In the genomic region with DNA sequence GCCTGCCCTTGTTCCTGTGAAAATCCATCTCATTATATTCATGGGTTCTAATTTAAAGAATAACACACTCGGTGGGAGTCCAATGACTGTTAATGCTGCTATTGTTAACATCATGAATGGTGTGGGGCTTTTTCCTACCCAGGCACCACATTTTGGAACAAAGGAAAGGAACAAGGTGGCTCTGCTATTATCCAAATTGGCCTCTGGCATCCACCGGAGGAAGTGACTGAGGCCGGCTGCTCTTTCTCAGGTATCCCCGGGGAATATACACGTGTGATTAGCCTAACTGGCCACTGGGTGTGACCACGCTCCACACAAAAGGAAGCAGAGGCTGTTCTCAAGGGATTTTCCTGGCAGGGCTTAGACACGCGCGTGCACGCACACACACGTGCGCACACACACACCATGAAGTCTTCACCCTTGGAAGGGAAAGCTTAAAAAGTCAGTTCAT, we compare ENCODE assay signal across 8 cellular contexts.
DNase-seq lines count a peak whose midpoint lies in the region; ATAC-seq and TF ChIP-seq lines count a peak whose summit lies in the region.

No MANE protein-coding gene starts in this region.

- H3K4me1 Mint-ChIP-seq in activated CD8-positive, alpha-beta memory T cell treated with anti-CD3 and anti-CD28 coated beads, Interleukin-2, amount 10 ng/mL, durations not matched to agents 7 days and 5 days, result peaks cover 10% of the 10 kb centered on the region

- no peak overlapping the region for H3K9ac ChIP-seq in Karpas-422 (ENCODE audit: low read length)

- no peaks in the 10 kb centered on the region for H4K20me1 ChIP-seq in Karpas-422 (ENCODE audit: insufficient read depth, low read depth, low read length)

- no peak overlapping the region for H3K4me2 ChIP-seq in Karpas-422 (ENCODE audit: low read depth, low read length, poor library complexity, severe bottlenecking)

- H3K36me3 Mint-ChIP-seq in activated CD8-positive, alpha-beta memory T cell treated with anti-CD3 and anti-CD28 coated beads, Interleukin-2, amount 10 ng/mL, durations not matched to agents 7 days and 5 days, result no peaks in the 10 kb centered on the region

- TF ChIP-seq POLR2A in sigmoid colon (IDR thresholded peaks at IDR 0.05), result no peak

- H3K27ac ChIP-seq in Karpas-422 (ENCODE audit: low read length) (no peak overlapping the region), left ventricle myocardium inferior (replicated peaks) (peak overlapping the region; percentile 67), sigmoid colon (no peak overlapping the region)

- no peaks in the 10 kb centered on the region for H3K36me3 ChIP-seq in Karpas-422 (ENCODE audit: insufficient read depth, low read length)
- H3K36me3 ChIP-seq in left ventricle myocardium inferior, result no peaks in the 10 kb centered on the region
- no peaks in the 10 kb centered on the region for H3K36me3 ChIP-seq in sigmoid colon

- H3K4me3 Mint-ChIP-seq in activated CD8-positive, alpha-beta memory T cell treated with anti-CD3 and anti-CD28 coated beads, Interleukin-2, amount 10 ng/mL, durations not matched to agents 7 days and 5 days, result no peak overlapping the region

- peaks cover 7% of the 10 kb centered on the region for H3K9me3 Mint-ChIP-seq in activated CD8-positive, alpha-beta memory T cell treated with anti-CD3 and anti-CD28 coated beads, Interleukin-2, amount 10 ng/mL, durations not matched to agents 7 days and 5 days (ENCODE audit: low read depth)

- no peaks in the 10 kb centered on the region for H3K79me2 ChIP-seq in Karpas-422 (ENCODE audit: low read length)

- H3K9me3 ChIP-seq in Karpas-422 (ENCODE audit: low read length) (peaks cover 6% of the 10 kb centered on the region; the same call in 1 of the 2 replicates), left ventricle myocardium inferior (replicated peaks) (no peaks in the 10 kb centered on the region), sigmoid colon (no peaks in the 10 kb centered on the region)

- no peak overlapping the region for H2AFZ ChIP-seq in Karpas-422 (ENCODE audit: low read length)

- H3K4me1 ChIP-seq in Karpas-422 (ENCODE audit: low read length) (no peaks in the 10 kb centered on the region), left ventricle myocardium inferior (no peaks in the 10 kb centered on the region), sigmoid colon (no peaks in the 10 kb centered on the region)

- H3K9me2 ChIP-seq in Karpas-422 (replicated peaks; ENCODE audit: insufficient read depth, low read length), result no peaks in the 10 kb centered on the region

- DNase-seq in Karpas-422 (peak; percentile 42), RKO (ENCODE audit: low spot score) (peak; percentile 30), left ventricle myocardium inferior (peak; percentile 42), sigmoid colon (peak; percentile 68), epidermal melanocyte (ENCODE audit: insufficient read length, low spot score) (no peak)
- no peak for DNase-seq in activated CD8-positive, alpha-beta memory T cell treated with anti-CD3 and anti-CD28 coated beads, Interleukin-2, amount 10 ng/mL, durations not matched to agents 7 days and 5 days
- DNase-seq in activated CD4-positive, alpha-beta T cell treated with anti-CD3 and anti-CD28 coated beads, Interleukin-2, amount 50 U/mL, for 1 hour, result no peak

- intact Hi-C loops in left ventricle myocardium inferior (cut with micrococcal nuclease) (no loop called here), sigmoid colon (cut with DNase I) (no loop called here)

- peak; percentile 57 for TF ChIP-seq CTCF in left ventricle myocardium inferior (IDR thresholded peaks at IDR 0.05; ENCODE audit: borderline replicate concordance)
- TF ChIP-seq CTCF in sigmoid colon (IDR thresholded peaks at IDR 0.05), result no peak

- no peaks in the 10 kb centered on the region for H3K27me3 Mint-ChIP-seq in activated CD8-positive, alpha-beta memory T cell treated with anti-CD3 and anti-CD28 coated beads, Interleukin-2, amount 10 ng/mL, durations not matched to agents 7 days and 5 days

- CTCF ChIA-PET in activated CD8-positive, alpha-beta memory T cell treated with anti-CD3 and anti-CD28 coated beads, Interleukin-2, amount 10 ng/mL, durations not matched to agents 7 days and 5 days (lab: Charles Lee), result no interaction called here

- 49 to 60% methylated on average over 12 of the region's 12 CpGs for WGBS in sigmoid colon, 2 donors

- H3K27ac Mint-ChIP-seq in activated CD8-positive, alpha-beta memory T cell treated with anti-CD3 and anti-CD28 coated beads, Interleukin-2, amount 10 ng/mL, durations not matched to agents 7 days and 5 days, result no peak overlapping the region

- no peaks in the 10 kb centered on the region for H3K27me3 ChIP-seq in Karpas-422 (ENCODE audit: low read length)
- no peaks in the 10 kb centered on the region for H3K27me3 ChIP-seq in left ventricle myocardium inferior (ENCODE audit: low read depth)
- H3K27me3 ChIP-seq in sigmoid colon, result no peaks in the 10 kb centered on the region

- TF ChIP-seq EP300 in sigmoid colon (IDR thresholded peaks at IDR 0.05), result no peak

- H3K4me3 ChIP-seq in Karpas-422 (ENCODE audit: low read length) (no peak overlapping the region), left ventricle myocardium inferior (peak overlapping the region; percentile 37), sigmoid colon (no peak overlapping the region)

- no peak for ATAC-seq in activated CD8-positive, alpha-beta memory T cell treated with anti-CD3 and anti-CD28 coated beads, Interleukin-2, amount 10 ng/mL, durations not matched to agents 7 days and 5 days
- ATAC-seq in GM18867 (IDR thresholded peaks at IDR 0.05; ENCODE audit: unreplicated experiment), result no peak

Comparison
In these comparisons a context has a peak if more than half of its experiments do, and no peak if none do; other contexts are left out.
1. DNase-seq: peak in Karpas-422 (single experiment), RKO (single experiment), left ventricle myocardium inferior (single experiment) and sigmoid colon (single experiment); none in activated CD8-positive, alpha-beta memory T cell treated with anti-CD3 and anti-CD28 coated beads, Interleukin-2, amount 10 ng/mL, durations not matched to agents 7 days and 5 days (single experiment), activated CD4-positive, alpha-beta T cell treated with anti-CD3 and anti-CD28 coated beads, Interleukin-2, amount 50 U/mL, for 1 hour (single experiment) and epidermal melanocyte (single experiment).